Comparison of ENCODE assay signal across 10 cellular contexts in the genomic region with DNA sequence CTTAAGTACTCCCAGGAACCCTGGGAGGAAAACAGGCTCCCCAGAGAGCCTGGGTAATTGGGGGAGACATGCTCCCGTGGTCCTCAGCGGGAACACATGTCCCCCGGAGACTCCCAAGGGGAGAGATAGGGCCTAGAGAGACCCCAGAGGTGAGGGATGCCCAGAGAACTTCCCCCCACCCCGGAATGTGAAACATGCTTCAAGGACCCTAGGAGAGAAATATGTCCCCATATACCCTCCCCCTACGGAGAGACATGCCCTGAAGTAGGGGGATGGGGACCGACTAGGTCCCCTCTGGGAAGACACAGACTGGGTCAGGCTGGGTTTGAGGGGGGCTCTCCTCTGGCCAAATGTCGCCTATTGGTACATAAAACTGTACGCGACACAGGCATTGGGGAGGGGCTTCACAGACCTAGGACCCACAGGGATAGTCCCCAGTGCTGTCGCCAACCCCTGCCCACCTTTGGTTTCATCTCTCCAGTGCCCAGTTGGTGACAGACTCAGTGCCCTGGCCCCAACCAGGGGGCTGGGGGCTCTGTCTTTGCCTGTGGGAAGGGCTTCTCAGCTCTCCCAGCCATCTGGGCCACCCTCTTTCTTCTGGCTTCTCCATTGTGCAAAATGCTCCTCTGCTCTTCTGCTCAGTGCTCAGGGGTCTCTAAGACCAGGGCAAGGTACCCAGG. TPM values are rescaled to one million over a fixed set of nuclear protein-coding genes. Genes with fewer than 3 reads are reported as not detected.
DNase-seq lines count a peak whose midpoint lies in the region; FAIRE-seq and TF ChIP-seq lines count a peak whose summit lies in the region.
"Had no signal": no experiment of that assay in that cellular context is flagged by ENCODE, and none has a peak within 500 bp of the region (broad histone marks: within the 10 kb centered on the region; RNA-seq: fewer than 3 reads in every experiment).

No MANE protein-coding gene starts in this region.

- H3K27me3 ChIP-seq in Caco-2 (replicated peaks; ENCODE audit: control insufficient read depth, insufficient read depth, low read length) = no peaks in the 10 kb centered on the region
- H3K27me3 ChIP-seq in KMS-11 (ENCODE audit: insufficient read depth, low read depth) = no peaks in the 10 kb centered on the region
- H3K27me3 ChIP-seq in endothelial cell of umbilical vein (ENCODE audit: control insufficient read depth in 2 of 2, insufficient read depth in 2 of 2, low read length in 2 of 2) = no peaks in the 10 kb centered on the region
- no peaks in the 10 kb centered on the region for H3K27me3 ChIP-seq in parathyroid adenoma (ENCODE audit: control insufficient read depth, insufficient read depth, low read length)
- H3K27me3 ChIP-seq in MM.1S (replicated peaks; ENCODE audit: insufficient read depth, low read length) = no peaks in the 10 kb centered on the region
- no peaks in the 10 kb centered on the region for H3K27me3 ChIP-seq in spleen (replicated peaks in 1 of 7)
- H3K27me3 ChIP-seq: SJCRH30 had no signal

- no peak overlapping the region for H3K4me3 ChIP-seq in Caco-2 (ENCODE audit: low read depth, low read length)
- no peak overlapping the region for H3K4me3 ChIP-seq in KMS-11 (IDR thresholded peaks at IDR 0.05; ENCODE audit: insufficient read depth, low read depth, low read length)
- H3K4me3 ChIP-seq in endothelial cell of umbilical vein (replicated peaks in 1 of 3; ENCODE audit: insufficient read depth in 1 of 3, low read depth in 1 of 3, low read length in 3 of 3) = no peak overlapping the region
- no peak overlapping the region for H3K4me3 ChIP-seq in parathyroid adenoma (ENCODE audit: low read depth, low read length)
- no peak overlapping the region for H3K4me3 ChIP-seq in MM.1S (ENCODE audit: low read length)
- peak overlapping the region in 1 of 8 donors; percentile 64 for H3K4me3 ChIP-seq in spleen

- CTCF ChIA-PET in Caco-2 (lab: Charles Lee) (no interaction called here), endothelial cell of umbilical vein (lab: Charles Lee) (no interaction called here)

- TF ChIP-seq CTCF in Caco-2 (IDR thresholded peaks at IDR 0.05; ENCODE audit: insufficient read depth in 1 of 2, low read depth in 1 of 2, low read length in 1 of 2, severe bottlenecking in 1 of 2, unreplicated experiment in 1 of 2) (no peak), KMS-11 (conservative IDR thresholded peaks at IDR 0.05; ENCODE audit: low read depth, low read length) (no peak), endothelial cell of umbilical vein (IDR thresholded peaks at IDR 0.05; ENCODE audit: extremely low read depth in 1 of 2, insufficient read depth in 1 of 2, low read depth in 1 of 2, low read length in 2 of 2) (no peak), parathyroid adenoma (IDR thresholded peaks at IDR 0.05) (no peak), MM.1S (IDR thresholded peaks at IDR 0.05; ENCODE audit: low read length) (no peak), spleen (IDR thresholded peaks at IDR 0.05 in 8 of 11, conservative IDR thresholded peaks at IDR 0.05 in 3 of 11) (no peak)

- DNase-seq in Caco-2 = no peak
- no peak for DNase-seq in endothelial cell of umbilical vein (ENCODE audit: low read depth, low spot score)
- DNase-seq in MM.1S = no peak
- no peak for DNase-seq in NCI-H748 treated with DMSO at 0.1 percent for 48 hours (lab: John Stamatoyannopoulos, UW)
- no peak for DNase-seq in spleen
- DNase-seq in NCI-H69 (lab: John Stamatoyannopoulos, UW) = no peak
- DNase-seq: NCI-H1105 treated with DMSO at 0.1 percent for 48 hours had no signal

- TF ChIP-seq POLR2A in endothelial cell of umbilical vein (IDR thresholded peaks at IDR 0.05; ENCODE audit: low read depth, low read length) (peak; percentile 37), spleen (IDR thresholded peaks at IDR 0.05) (no peak)

- WGBS in spleen, 5 donors = 84 to 91% (median 87%) methylated on average over 6 to 10 of the region's 10 CpGs

- no peaks in the 10 kb centered on the region for H3K9me2 ChIP-seq in MM.1S (replicated peaks; ENCODE audit: insufficient read depth, low read length)

- H3K27ac ChIP-seq in KMS-11 (no peak overlapping the region), endothelial cell of umbilical vein (ENCODE audit: insufficient read depth, low read depth, low read length) (peak overlapping the region; percentile 59), parathyroid adenoma (peak overlapping the region; percentile 58), MM.1S (ENCODE audit: low read length) (no peak overlapping the region), spleen (peak overlapping the region in 4 of 8 donors; percentile 91 to 94 (median 92))
- H3K27ac ChIP-seq: SJCRH30 had no signal

- H3K27ac Mint-ChIP-seq in Caco-2 (ENCODE audit: unreplicated experiment) = peak overlapping the region; percentile 69

- peak; percentile 35 for FAIRE-seq in endothelial cell of umbilical vein (lab: Jason Lieb, UNC)

- H3K4me2 ChIP-seq in KMS-11 (no peak overlapping the region), endothelial cell of umbilical vein (ENCODE audit: insufficient read depth, low read length) (no peak overlapping the region), parathyroid adenoma (ENCODE audit: low read length) (no peak overlapping the region), MM.1S (ENCODE audit: low read depth, low read length) (no peak overlapping the region)

- H3K4me1 ChIP-seq in Caco-2 (peaks cover 21% of the 10 kb centered on the region), KMS-11 (ENCODE audit: low read depth, poor library complexity, severe bottlenecking) (peaks cover 15% of the 10 kb centered on the region), endothelial cell of umbilical vein (ENCODE audit: control insufficient read depth, extremely low read depth, insufficient read depth, low read length) (peaks cover 36% of the 10 kb centered on the region), parathyroid adenoma (peaks cover 14% of the 10 kb centered on the region), MM.1S (ENCODE audit: low read length) (peaks cover 9% of the 10 kb centered on the region), spleen (peaks cover 0 to 27% (median 13%) of the 10 kb centered on the region in 6 donors)
- H3K4me1 ChIP-seq: SJCRH30 had no signal

- H3K9me3 Mint-ChIP-seq in Caco-2 (ENCODE audit: unreplicated experiment) = no peaks in the 10 kb centered on the region

- peaks cover 7% of the 10 kb centered on the region for H3K4me1 Mint-ChIP-seq in Caco-2 (ENCODE audit: low read depth, unreplicated experiment)

- H2AFZ ChIP-seq in KMS-11 (ENCODE audit: low read depth) (peak overlapping the region; percentile 52; the same call in 1 of the 2 replicates), endothelial cell of umbilical vein (ENCODE audit: low read depth, low read length) (no peak overlapping the region), parathyroid adenoma (peak overlapping the region; percentile 73), MM.1S (ENCODE audit: low read length) (no peak overlapping the region)

- intact Hi-C loops in Caco-2 (cut with micrococcal nuclease; ENCODE audit: unreplicated experiment) (no loop called here), endothelial cell of umbilical vein (cut with micrococcal nuclease) (no loop called here), spleen (cut with DNase I; ENCODE audit: low total_unique reads) (no loop called here)

- no TSS peak for BruUV-seq in Caco-2 (replicated peaks; lab: Mats Ljungman, UMichigan)
- BruUV-seq in endothelial cell of umbilical vein (replicated peaks; lab: Mats Ljungman, UMichigan) = TSS peak; percentile 0

- peak overlapping the region; percentile 79 for H3K4me3 Mint-ChIP-seq in Caco-2 (ENCODE audit: unreplicated experiment)

- H3K27me3 Mint-ChIP-seq in Caco-2 (ENCODE audit: insufficient read depth, unreplicated experiment) = no peaks in the 10 kb centered on the region

- H3K36me3 ChIP-seq in Caco-2 (ENCODE audit: control insufficient read depth, insufficient read depth, low read length) (no peaks in the 10 kb centered on the region), KMS-11 (ENCODE audit: insufficient read depth) (no peaks in the 10 kb centered on the region), endothelial cell of umbilical vein (ENCODE audit: control insufficient read depth in 2 of 2, extremely low read depth in 1 of 2, insufficient read depth in 2 of 2, low read length in 2 of 2) (peaks cover 0 to 11% of the 10 kb centered on the region in 2 experiments), parathyroid adenoma (ENCODE audit: control insufficient read depth, insufficient read depth, low read length) (no peaks in the 10 kb centered on the region), MM.1S (replicated peaks; ENCODE audit: insufficient read depth, low read length) (no peaks in the 10 kb centered on the region), spleen (no peaks in the 10 kb centered on the region)
- H3K36me3 ChIP-seq: SJCRH30 had no signal

- no peaks in the 10 kb centered on the region for H3K9me1 ChIP-seq in endothelial cell of umbilical vein (replicated peaks; ENCODE audit: control insufficient read depth, extremely low read depth, insufficient read depth, low read length)

- peaks cover 5% of the 10 kb centered on the region; the same call in 1 of the 2 replicates for H3F3A ChIP-seq in MM.1S (ENCODE audit: insufficient read depth, low read length)

- dilution Hi-C loops in endothelial cell of umbilical vein (cut with MboI; ENCODE audit: extremely low pct_ligation_motif_present, low sequenced_read_pairs) = no loop called here

- H4K20me1 ChIP-seq in KMS-11 (ENCODE audit: insufficient read depth) (no peaks in the 10 kb centered on the region), endothelial cell of umbilical vein (replicated peaks; ENCODE audit: control insufficient read depth, extremely low read depth, insufficient read depth, low read length) (no peaks in the 10 kb centered on the region), MM.1S (ENCODE audit: insufficient read depth, low read length) (no peaks in the 10 kb centered on the region)

- no peak overlapping the region; the same call in 1 of the 2 replicates for H3K9ac ChIP-seq in KMS-11
- peak overlapping the region; percentile 46 for H3K9ac ChIP-seq in endothelial cell of umbilical vein (replicated peaks; ENCODE audit: extremely low read depth, insufficient read depth, low read length)
- no peak overlapping the region for H3K9ac ChIP-seq in parathyroid adenoma
- no peak overlapping the region for H3K9ac ChIP-seq in MM.1S (ENCODE audit: low read length)

- H3K9me3 ChIP-seq in Caco-2 (no peaks in the 10 kb centered on the region), endothelial cell of umbilical vein (replicated peaks; ENCODE audit: control insufficient read depth, insufficient read depth, low read length) (no peaks in the 10 kb centered on the region), parathyroid adenoma (ENCODE audit: control insufficient read depth, low read length) (no peaks in the 10 kb centered on the region), MM.1S (replicated peaks; ENCODE audit: insufficient read depth, low read length) (no peaks in the 10 kb centered on the region), spleen (no peaks in the 10 kb centered on the region)
- H3K9me3 ChIP-seq: SJCRH30 had no signal

- peaks cover 7% of the 10 kb centered on the region for H3K36me3 Mint-ChIP-seq in Caco-2 (ENCODE audit: insufficient read depth, unreplicated experiment)

- POLR2A ChIA-PET in Caco-2 (lab: Charles Lee) = no interaction called here
- POLR2A ChIA-PET in endothelial cell of umbilical vein (lab: Charles Lee) = no interaction called here

- H3K79me2 ChIP-seq in KMS-11 (ENCODE audit: insufficient read depth, low read depth) = no peaks in the 10 kb centered on the region
- no peaks in the 10 kb centered on the region for H3K79me2 ChIP-seq in endothelial cell of umbilical vein (ENCODE audit: control insufficient read depth, insufficient read depth, low read length)
- H3K79me2 ChIP-seq in parathyroid adenoma = no peaks in the 10 kb centered on the region
- no peaks in the 10 kb centered on the region for H3K79me2 ChIP-seq in MM.1S (ENCODE audit: low read length)

RNA-seq across cellular contexts. Expression of a gene that starts 26.9 kb away (rescaled TPM):
- total RNA-seq in Caco-2 (2022) = 1.5 and 1.8 TPM in 2 replicates
- 136 and 170 TPM in 2 replicates for total RNA-seq in endothelial cell of umbilical vein
- polyA plus RNA-seq in endothelial cell of umbilical vein = 113 and 124 TPM in 2 replicates
- polyA plus RNA-seq in endothelial cell of umbilical vein (2011; cell fraction: cytosol; rRNA removed) = 87.1 and 88.0 TPM in 2 replicates
- 70.9 and 75.9 TPM in 2 replicates for polyA plus RNA-seq in endothelial cell of umbilical vein (2011; cell fraction: nucleus; rRNA removed)
- 80.3 and 97.2 TPM in 2 replicates for polyA plus RNA-seq in endothelial cell of umbilical vein (2012)
- 304 and 328 TPM in 2 replicates for polyA minus RNA-seq in endothelial cell of umbilical vein
- polyA minus RNA-seq in endothelial cell of umbilical vein (2011; cell fraction: cytosol; rRNA and poly(A)+ RNA removed) = 8.7 TPM
- polyA minus RNA-seq in endothelial cell of umbilical vein (2011; cell fraction: nucleus; rRNA and poly(A)+ RNA removed) = 59.9 and 63.2 TPM in 2 replicates
- 10 to 100 TPM in 2 of 7 donors, 1 to 10 TPM in 5; 2.6 to 11.4 (median 7.4) TPM for total RNA-seq in spleen
- polyA plus RNA-seq in spleen = 1 to 10 TPM in 2 of 3 donors, under 1 TPM in 1; 0.30 to 2.2 (median 1.4) TPM

Comparison
In these comparisons a context has a peak if more than half of its experiments do, and no peak if none do; other contexts are left out.
1. H2AFZ ChIP-seq: peak in KMS-11 (single experiment) and parathyroid adenoma (single experiment); none in endothelial cell of umbilical vein (single experiment) and MM.1S (single experiment).
2. H3K27ac ChIP-seq: peak in endothelial cell of umbilical vein (single experiment) and parathyroid adenoma (single experiment); none in KMS-11 (single experiment) and MM.1S (single experiment).
3. RNA of a gene that starts 26.9 kb away (total RNA-seq): 136 to 170 TPM in endothelial cell of umbilical vein; 2.6 to 11.4 TPM in spleen and 1.5 to 1.8 TPM in Caco-2; every median in the first group is over 10 times any median in the second.